Comparison of ENCODE assay signal across 19 cellular contexts in genomic region chr14:72513346-72513745, GRCh38.
"Had no signal": no experiment of that assay in that cellular context is flagged by ENCODE, and none has a peak within 500 bp of the region (broad histone marks: within the 10 kb centered on the region; RNA-seq: fewer than 3 reads in every experiment).

No MANE protein-coding gene starts in this region.

- ATAC-seq: activated T-cell treated with anti-CD3 and anti-CD28 coated beads, Interleukin-2, amount 50 U/mL, for 72 hours; lower lobe of right lung; stimulated activated naive CD8-positive, alpha-beta T cell treated with anti-CD3 and anti-CD28 coated beads, Interleukin-15, Interleukin-2, amounts not matched to agents 100 U/mL and 50 U/mL, for 24 hours had no signal

- H3K36me3 ChIP-seq: adrenal gland, lower lobe of right lung, ovary, sigmoid colon, tibial nerve had no signal

- H3K4me1 ChIP-seq: adrenal gland had no signal

- H3K9me3 Mint-ChIP-seq: activated B cell treated with CpG ODN at 0.5 μM for 24 hours; activated T-cell treated with anti-CD3 and anti-CD28 coated beads, Interleukin-2, amount 50 U/mL, for 72 hours; dendritic cell treated with granulocyte-macrophage colony-stimulating factor and Interleukin-4, amounts not matched to agents 40 ng/mL and 50 ng/mL, for 4 days had no signal

- H3K4me3 ChIP-seq: adrenal gland, lower lobe of right lung, ovary, sigmoid colon, SK-N-MC, tibial nerve had no signal

- DNase-seq: activated B cell treated with CpG ODN at 0.5 μM for 24 hours; activated CD4-positive, alpha-beta T cell treated with anti-CD3 and anti-CD28 coated beads for 4 hours; activated effector memory CD4-positive, alpha-beta T cell treated with anti-CD3 and anti-CD28 coated beads, Interleukin-2, amount 50 U/mL, for 16 hours; activated naive CD4-positive, alpha-beta T cell treated with anti-CD3 and anti-CD28 coated beads, Interleukin-2, amount 50 U/mL, for 16 hours; activated T-cell treated with anti-CD3 and anti-CD28 coated beads, Interleukin-2, amount 50 U/mL, for 72 hours; adrenal gland; effector memory CD4-positive, alpha-beta T cell; left colon; lower lobe of right lung; ovary; sigmoid colon; stimulated activated CD8-positive, alpha-beta memory T cell treated with anti-CD3 and anti-CD28 coated beads, Interleukin-4, amount 100 ng/mL, for 48 hours; stimulated activated naive CD8-positive, alpha-beta T cell treated with anti-CD3 and anti-CD28 coated beads, Interleukin-15, Interleukin-2, amounts not matched to agents 100 U/mL and 50 U/mL, for 24 hours; substantia nigra; T-helper 9 cell had no signal

- H3K27ac Mint-ChIP-seq: activated B cell treated with CpG ODN at 0.5 μM for 24 hours; activated T-cell treated with anti-CD3 and anti-CD28 coated beads, Interleukin-2, amount 50 U/mL, for 72 hours; dendritic cell treated with granulocyte-macrophage colony-stimulating factor and Interleukin-4, amounts not matched to agents 40 ng/mL and 50 ng/mL, for 4 days had no signal

- H3K27me3 ChIP-seq: adrenal gland, ovary, sigmoid colon, tibial nerve had no signal

- H3K27ac ChIP-seq: adrenal gland, lower lobe of right lung, ovary, sigmoid colon, SK-N-MC, tibial nerve had no signal

- H3K9me3 ChIP-seq: adrenal gland, lower lobe of right lung, ovary, sigmoid colon, tibial nerve had no signal

- FAIRE-seq: islet of Langerhans had no signal

- H3K4me3 Mint-ChIP-seq: activated B cell treated with CpG ODN at 0.5 μM for 24 hours; activated T-cell treated with anti-CD3 and anti-CD28 coated beads, Interleukin-2, amount 50 U/mL, for 72 hours; dendritic cell treated with granulocyte-macrophage colony-stimulating factor and Interleukin-4, amounts not matched to agents 40 ng/mL and 50 ng/mL, for 4 days had no signal

- H3K27me3 Mint-ChIP-seq: activated B cell treated with CpG ODN at 0.5 μM for 24 hours had no signal
